ENCODE assay signal across 18 cellular contexts in genomic region chr16:79155904-79156303, GRCh38.
DNase-seq lines count a peak whose midpoint lies in the region; ATAC-seq lines count a peak whose summit lies in the region.
"Had no signal": no experiment of that assay in that cellular context is flagged by ENCODE, and none has a peak within 500 bp of the region (broad histone marks: within the 10 kb centered on the region; RNA-seq: fewer than 3 reads in every experiment).

No MANE protein-coding gene starts in this region.

- H3K27me3 Mint-ChIP-seq in activated CD4-positive, alpha-beta T cell treated with anti-CD3 and anti-CD28 coated beads for 36 hours = peaks cover 5% of the 10 kb centered on the region
- no peaks in the 10 kb centered on the region for H3K27me3 Mint-ChIP-seq in activated T-cell treated with anti-CD3 and anti-CD28 coated beads, Interleukin-2, amount 50 U/mL, for 24 hours
- H3K27me3 Mint-ChIP-seq in activated naive CD8-positive, alpha-beta T cell treated with anti-CD3 and anti-CD28 coated beads, Interleukin-2, amount 50 U/mL, for 24 hours = peaks cover 2% of the 10 kb centered on the region
- H3K27me3 Mint-ChIP-seq in activated naive CD8-positive, alpha-beta T cell treated with anti-CD3 and anti-CD28 coated beads for 36 hours = peaks cover 14% of the 10 kb centered on the region

- H3K4me3 Mint-ChIP-seq in activated CD4-positive, alpha-beta T cell treated with anti-CD3 and anti-CD28 coated beads for 36 hours = no peak overlapping the region
- H3K4me3 Mint-ChIP-seq in activated T-cell treated with anti-CD3 and anti-CD28 coated beads, Interleukin-2, amount 50 U/mL, for 24 hours = no peak overlapping the region
- no peak overlapping the region for H3K4me3 Mint-ChIP-seq in activated naive CD8-positive, alpha-beta T cell treated with anti-CD3 and anti-CD28 coated beads, Interleukin-2, amount 50 U/mL, for 24 hours
- no peak overlapping the region for H3K4me3 Mint-ChIP-seq in activated naive CD8-positive, alpha-beta T cell treated with anti-CD3 and anti-CD28 coated beads for 36 hours
- H3K4me3 Mint-ChIP-seq: B cell; CD8-positive, alpha-beta T cell; HFFc6 had no signal

- POLR2A ChIA-PET in activated CD4-positive, alpha-beta T cell treated with anti-CD3 and anti-CD28 coated beads for 36 hours (lab: Charles Lee) = no interaction called here

- peaks cover 29% of the 10 kb centered on the region for H3K4me1 Mint-ChIP-seq in activated CD4-positive, alpha-beta T cell treated with anti-CD3 and anti-CD28 coated beads for 36 hours
- H3K4me1 Mint-ChIP-seq in activated T-cell treated with anti-CD3 and anti-CD28 coated beads, Interleukin-2, amount 50 U/mL, for 24 hours (ENCODE audit: low read depth) = peaks cover 33% of the 10 kb centered on the region
- peaks cover 22% of the 10 kb centered on the region for H3K4me1 Mint-ChIP-seq in activated naive CD8-positive, alpha-beta T cell treated with anti-CD3 and anti-CD28 coated beads, Interleukin-2, amount 50 U/mL, for 24 hours
- H3K4me1 Mint-ChIP-seq in activated naive CD8-positive, alpha-beta T cell treated with anti-CD3 and anti-CD28 coated beads for 36 hours = peaks cover 10% of the 10 kb centered on the region
- H3K4me1 Mint-ChIP-seq: B cell had no signal

- no peaks in the 10 kb centered on the region for H3K9me3 Mint-ChIP-seq in activated CD4-positive, alpha-beta T cell treated with anti-CD3 and anti-CD28 coated beads for 36 hours (ENCODE audit: low read depth)
- no peaks in the 10 kb centered on the region for H3K9me3 Mint-ChIP-seq in activated T-cell treated with anti-CD3 and anti-CD28 coated beads, Interleukin-2, amount 50 U/mL, for 24 hours
- H3K9me3 Mint-ChIP-seq in activated naive CD8-positive, alpha-beta T cell treated with anti-CD3 and anti-CD28 coated beads, Interleukin-2, amount 50 U/mL, for 24 hours = no peaks in the 10 kb centered on the region
- no peaks in the 10 kb centered on the region for H3K9me3 Mint-ChIP-seq in activated naive CD8-positive, alpha-beta T cell treated with anti-CD3 and anti-CD28 coated beads for 36 hours
- H3K9me3 Mint-ChIP-seq: CD8-positive, alpha-beta T cell had no signal

- ATAC-seq in activated CD4-positive, alpha-beta T cell treated with anti-CD3 and anti-CD28 coated beads for 36 hours = peak; percentile 81
- ATAC-seq in activated naive CD8-positive, alpha-beta T cell treated with anti-CD3 and anti-CD28 coated beads, Interleukin-2, amount 50 U/mL, for 24 hours = peak; percentile 57
- ATAC-seq: CD8-positive, alpha-beta T cell; GM12878; HCT116 had no signal

- intact Hi-C loops in activated CD4-positive, alpha-beta T cell treated with anti-CD3 and anti-CD28 coated beads for 36 hours (cut with DNase I, micrococcal nuclease) = loop anchor here in 1 of 2 experiments (5.0 kb wide), 1 partner anchor 106 kb away; no protein-coding TSS in a partner anchor

- peaks cover 2% of the 10 kb centered on the region for H3K36me3 Mint-ChIP-seq in activated CD4-positive, alpha-beta T cell treated with anti-CD3 and anti-CD28 coated beads for 36 hours (ENCODE audit: low read depth)
- H3K36me3 Mint-ChIP-seq in activated T-cell treated with anti-CD3 and anti-CD28 coated beads, Interleukin-2, amount 50 U/mL, for 24 hours (ENCODE audit: low read depth) = no peaks in the 10 kb centered on the region
- no peaks in the 10 kb centered on the region for H3K36me3 Mint-ChIP-seq in activated naive CD8-positive, alpha-beta T cell treated with anti-CD3 and anti-CD28 coated beads, Interleukin-2, amount 50 U/mL, for 24 hours (ENCODE audit: low read depth)
- no peaks in the 10 kb centered on the region for H3K36me3 Mint-ChIP-seq in activated naive CD8-positive, alpha-beta T cell treated with anti-CD3 and anti-CD28 coated beads for 36 hours
- H3K36me3 Mint-ChIP-seq: CD8-positive, alpha-beta T cell had no signal

- no peak overlapping the region for H3K27ac Mint-ChIP-seq in activated CD4-positive, alpha-beta T cell treated with anti-CD3 and anti-CD28 coated beads for 36 hours
- H3K27ac Mint-ChIP-seq in activated T-cell treated with anti-CD3 and anti-CD28 coated beads, Interleukin-2, amount 50 U/mL, for 24 hours = peak overlapping the region; percentile 40
- H3K27ac Mint-ChIP-seq in activated naive CD8-positive, alpha-beta T cell treated with anti-CD3 and anti-CD28 coated beads, Interleukin-2, amount 50 U/mL, for 24 hours = no peak overlapping the region
- no peak overlapping the region for H3K27ac Mint-ChIP-seq in activated naive CD8-positive, alpha-beta T cell treated with anti-CD3 and anti-CD28 coated beads for 36 hours
- H3K27ac Mint-ChIP-seq: B cell; CD8-positive, alpha-beta T cell; HFFc6 had no signal

- no peak for DNase-seq in activated CD4-positive, alpha-beta T cell treated with anti-CD3 and anti-CD28 coated beads for 36 hours
- DNase-seq in activated CD4-positive, alpha-beta T cell treated with anti-CD3 and anti-CD28 coated beads, Interleukin-2, amount 50 U/mL, for 1 hour = no peak
- no peak for DNase-seq in activated T-cell treated with anti-CD3 and anti-CD28 coated beads, Interleukin-2, amount 50 U/mL, for 24 hours
- no peak for DNase-seq in activated T-cell treated with anti-CD3 and anti-CD28 coated beads, Interleukin-2, amount 50 U/mL, for 1 hour
- DNase-seq in activated naive CD8-positive, alpha-beta T cell treated with anti-CD3 and anti-CD28 coated beads, Interleukin-2, amount 50 U/mL, for 24 hours = no peak
- no peak for DNase-seq in activated naive CD8-positive, alpha-beta T cell treated with anti-CD3 and anti-CD28 coated beads for 36 hours
- DNase-seq in T1000 (lab: John Stamatoyannopoulos, UW) = no peak
- DNase-seq: Calu3; CD8-positive, alpha-beta T cell; DMS53; DND-41; EL; GOT3; H7; HFFc6 had no signal

- CTCF ChIA-PET in activated CD4-positive, alpha-beta T cell treated with anti-CD3 and anti-CD28 coated beads for 36 hours (lab: Charles Lee) = no interaction called here
